Comparison of ENCODE assay signal across 9 cellular contexts in genomic region chr7:30750574-30751256, GRCh38. TPM values are rescaled to one million over a fixed set of nuclear protein-coding genes. Genes with fewer than 3 reads are reported as not detected.
A peak's percentile ranks its signal among the peaks of the same experiment; 100 is the strongest.
DNase-seq lines count a peak whose midpoint lies in the region; ATAC-seq and TF ChIP-seq lines count a peak whose summit lies in the region.
"Had no signal": no experiment of that assay in that cellular context is flagged by ENCODE, and none has a peak within 500 bp of the region (broad histone marks: within the 10 kb centered on the region; RNA-seq: fewer than 3 reads in every experiment).

No MANE protein-coding gene starts in this region.

- CTCF ChIA-PET in activated CD8-positive, alpha-beta memory T cell treated with anti-CD3 and anti-CD28 coated beads, Interleukin-2, amount 10 ng/mL, durations not matched to agents 7 days and 5 days (lab: Charles Lee): no interaction called here

- H3K27ac ChIP-seq in hepatocyte (peak overlapping the region; percentile 81), spleen (peak overlapping the region in 4 of 8 donors; percentile 3 to 61 (median 50))

- H3K9me3 Mint-ChIP-seq in activated CD8-positive, alpha-beta memory T cell treated with anti-CD3 and anti-CD28 coated beads, Interleukin-2, amount 10 ng/mL, durations not matched to agents 7 days and 5 days (ENCODE audit: low read depth): no peaks in the 10 kb centered on the region

- H3K4me2 ChIP-seq in hepatocyte: peak overlapping the region; percentile 18
- H3K4me2 ChIP-seq in skeletal muscle satellite cell (ENCODE audit: low read length): peak overlapping the region; percentile 51

- TF ChIP-seq POLR2A in spleen (IDR thresholded peaks at IDR 0.05): no peak

- H3K4me1 ChIP-seq in hepatocyte (ENCODE audit: insufficient read depth) (peaks cover 11% of the 10 kb centered on the region), skeletal muscle satellite cell (ENCODE audit: control insufficient read depth, insufficient read depth, low read length) (peaks cover 31% of the 10 kb centered on the region), spleen (peaks cover 0 to 11% (median 0%) of the 10 kb centered on the region in 6 donors)

- no peak overlapping the region for H2AFZ ChIP-seq in hepatocyte

- no peak overlapping the region for H3K27ac Mint-ChIP-seq in activated CD8-positive, alpha-beta memory T cell treated with anti-CD3 and anti-CD28 coated beads, Interleukin-2, amount 10 ng/mL, durations not matched to agents 7 days and 5 days

- intact Hi-C loops in spleen (cut with DNase I; ENCODE audit: low total_unique reads): no loop called here

- no peak for TF ChIP-seq CTCF in astrocyte of the spinal cord (IDR thresholded peaks at IDR 0.05; ENCODE audit: low read depth, low read length)
- no peak for TF ChIP-seq CTCF in hepatocyte (IDR thresholded peaks at IDR 0.05; ENCODE audit: poor library complexity)
- TF ChIP-seq CTCF in GM20000 (IDR thresholded peaks at IDR 0.05; ENCODE audit: extremely low read depth, missing control alignments): no peak
- TF ChIP-seq CTCF in spleen (IDR thresholded peaks at IDR 0.05 in 8 of 11, conservative IDR thresholded peaks at IDR 0.05 in 3 of 11): no peak

- H3K27me3 ChIP-seq in hepatocyte (no peaks in the 10 kb centered on the region), skeletal muscle satellite cell (ENCODE audit: control insufficient read depth, insufficient read depth, low read length) (peaks cover 24% of the 10 kb centered on the region), spleen (replicated peaks in 1 of 7) (no peaks in the 10 kb centered on the region)

- in situ Hi-C loops in astrocyte of the spinal cord (cut with HindIII; ENCODE audit: low sequenced_read_pairs): no loop called here

- no peaks in the 10 kb centered on the region for H4K20me1 ChIP-seq in hepatocyte (ENCODE audit: insufficient read depth, poor library complexity, severe bottlenecking)

- no peaks in the 10 kb centered on the region for H3K27me3 Mint-ChIP-seq in activated CD8-positive, alpha-beta memory T cell treated with anti-CD3 and anti-CD28 coated beads, Interleukin-2, amount 10 ng/mL, durations not matched to agents 7 days and 5 days

- peak overlapping the region; percentile 32 for H3K9ac ChIP-seq in skeletal muscle satellite cell (ENCODE audit: low read depth, low read length)

- no peak overlapping the region for H3K4me3 Mint-ChIP-seq in activated CD8-positive, alpha-beta memory T cell treated with anti-CD3 and anti-CD28 coated beads, Interleukin-2, amount 10 ng/mL, durations not matched to agents 7 days and 5 days

- WGBS in hepatocyte (ENCODE audit: low lambda C conversion rate, missing lambda C conversion rate): 38% methylated on average over 11 of the region's 11 CpGs
- 53 to 83% (median 75%) methylated on average over 10 to 11 of the region's 11 CpGs for WGBS in spleen, 5 donors

- H3K79me2 ChIP-seq in hepatocyte: no peaks in the 10 kb centered on the region

- H3K9me3 ChIP-seq in hepatocyte (ENCODE audit: low read depth): no peaks in the 10 kb centered on the region
- H3K9me3 ChIP-seq in skeletal muscle satellite cell (replicated peaks; ENCODE audit: low read length): no peaks in the 10 kb centered on the region
- no peaks in the 10 kb centered on the region for H3K9me3 ChIP-seq in spleen

- DNase-seq in ELR (ENCODE audit: low read depth): peak; percentile 77
- peak; percentile 95 for DNase-seq in astrocyte of the spinal cord (ENCODE audit: low read depth, low spot score)
- peak; percentile 45 for DNase-seq in hepatocyte (ENCODE audit: low spot score)
- no peak for DNase-seq in GM20000 (ENCODE audit: low spot score)
- DNase-seq in spleen: no peak
- DNase-seq in activated CD8-positive, alpha-beta memory T cell treated with anti-CD3 and anti-CD28 coated beads, Interleukin-2, amount 10 ng/mL, durations not matched to agents 7 days and 5 days: no peak
- no peak for DNase-seq in T-helper 1 cell
- DNase-seq: activated effector memory CD4-positive, alpha-beta T cell treated with Interleukin-2 at 50 U/mL for 16 hours had no signal

- H3K9me2 ChIP-seq in hepatocyte (replicated peaks; ENCODE audit: insufficient read depth): no peaks in the 10 kb centered on the region

- no peaks in the 10 kb centered on the region for H3K36me3 Mint-ChIP-seq in activated CD8-positive, alpha-beta memory T cell treated with anti-CD3 and anti-CD28 coated beads, Interleukin-2, amount 10 ng/mL, durations not matched to agents 7 days and 5 days

- no peaks in the 10 kb centered on the region for H3K4me1 Mint-ChIP-seq in activated CD8-positive, alpha-beta memory T cell treated with anti-CD3 and anti-CD28 coated beads, Interleukin-2, amount 10 ng/mL, durations not matched to agents 7 days and 5 days

- ATAC-seq in activated CD8-positive, alpha-beta memory T cell treated with anti-CD3 and anti-CD28 coated beads, Interleukin-2, amount 10 ng/mL, durations not matched to agents 7 days and 5 days: no peak

- H3K36me3 ChIP-seq in hepatocyte (replicated peaks; ENCODE audit: insufficient read depth, low read depth) (no peaks in the 10 kb centered on the region), skeletal muscle satellite cell (ENCODE audit: insufficient read depth, low read length) (no peaks in the 10 kb centered on the region), spleen (no peaks in the 10 kb centered on the region)

- no peak overlapping the region for H3K4me3 ChIP-seq in astrocyte of the spinal cord (ENCODE audit: low read depth, low read length)
- H3K4me3 ChIP-seq in hepatocyte: no peak overlapping the region
- peak overlapping the region; percentile 29 for H3K4me3 ChIP-seq in skeletal muscle satellite cell (ENCODE audit: low read length)
- H3K4me3 ChIP-seq in spleen: no peak overlapping the region

RNA-seq across cellular contexts. Expression of gene INMT, which starts 1.2 kb away (rescaled TPM):
- total RNA-seq in hepatocyte: 18.1 and 18.4 TPM in 2 replicates
- 17.4 and 22.0 TPM in 2 replicates for polyA plus RNA-seq in hepatocyte
- 0.22 and 1.3 TPM in 2 replicates for total RNA-seq in skeletal muscle satellite cell (2012; rRNA removed)
- total RNA-seq in spleen: 10 to 100 TPM in 6 of 7 donors, 1 to 10 TPM in 1; 8.8 to 40.3 (median 20.0) TPM
- polyA plus RNA-seq in spleen: 10 to 100 TPM in 1 of 3 donors, 1 to 10 TPM in 2; 3.2 to 15.6 (median 7.8) TPM
- total RNA-seq in activated CD8-positive, alpha-beta memory T cell treated with anti-CD3 and anti-CD28 coated beads, Interleukin-2, amount 10 ng/mL, durations not matched to agents 7 days and 5 days: under 1 TPM in 1 of 2 experiments, not detected in 1; 0.12 TPM

RNA-seq across cellular contexts. Expression of gene MINDY4, which starts 20.5 kb away (rescaled TPM):
- total RNA-seq in hepatocyte: 3.1 and 6.3 TPM in 2 replicates
- 4.4 and 5.2 TPM in 2 replicates for polyA plus RNA-seq in hepatocyte
- 6.6 and 8.7 TPM in 2 replicates for total RNA-seq in skeletal muscle satellite cell (2012; rRNA removed)
- total RNA-seq in spleen: 1 to 10 TPM; 1.8 to 7.0 (median 3.7) TPM
- 1 to 10 TPM in 1 of 3 donors, under 1 TPM in 2; 0.63 to 1.2 (median 0.83) TPM for polyA plus RNA-seq in spleen
- total RNA-seq in activated CD8-positive, alpha-beta memory T cell treated with anti-CD3 and anti-CD28 coated beads, Interleukin-2, amount 10 ng/mL, durations not matched to agents 7 days and 5 days: 1 to 10 TPM; 1.1 to 1.3 TPM

Comparison
In these comparisons a context has a peak if more than half of its experiments do, and no peak if none do; other contexts are left out.
1. DNase-seq: peak in ELR (single experiment), astrocyte of the spinal cord (single experiment) and hepatocyte (single experiment); none in GM20000 (single experiment), spleen (single experiment), activated CD8-positive, alpha-beta memory T cell treated with anti-CD3 and anti-CD28 coated beads, Interleukin-2, amount 10 ng/mL, durations not matched to agents 7 days and 5 days (single experiment) and T-helper 1 cell (0 of 5).
2. RNA of gene INMT, which starts 1.2 kb away (total RNA-seq): 8.8 to 40.3 TPM in spleen and 18.1 to 18.4 TPM in hepatocyte; 0.12 TPM in activated CD8-positive, alpha-beta memory T cell treated with anti-CD3 and anti-CD28 coated beads, Interleukin-2, amount 10 ng/mL, durations not matched to agents 7 days and 5 days; every median in the first group is over 4 times any median in the second.